In the genomic region with DNA sequence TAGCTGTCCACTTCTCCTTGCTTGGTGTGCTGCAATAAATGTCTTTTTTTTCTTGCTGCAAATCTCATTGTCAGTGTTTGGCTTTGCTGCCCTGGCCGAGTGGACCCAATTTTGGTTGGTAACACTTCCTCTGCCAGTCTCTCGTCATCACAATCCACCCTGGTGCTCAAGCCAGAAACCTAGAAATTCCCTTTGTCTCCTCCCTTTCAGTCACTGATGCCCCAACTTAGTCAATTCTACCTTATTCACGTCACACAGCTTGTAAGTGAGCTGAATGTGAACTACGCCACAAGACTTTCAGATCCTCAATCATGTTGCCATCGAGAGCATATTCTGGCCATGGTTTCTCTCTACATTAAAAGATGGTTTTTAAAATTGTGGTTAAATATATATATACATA, we compare ENCODE assay signal across 1 cellular context.
TF ChIP-seq lines count a peak whose summit lies in the region.

No MANE protein-coding gene starts in this region.

TF ChIP-seq in GM23338, 12 proteins besides CTCF, POLR2A, EP300 and RAD21:
- TF ChIP-seq, protein P1, sequence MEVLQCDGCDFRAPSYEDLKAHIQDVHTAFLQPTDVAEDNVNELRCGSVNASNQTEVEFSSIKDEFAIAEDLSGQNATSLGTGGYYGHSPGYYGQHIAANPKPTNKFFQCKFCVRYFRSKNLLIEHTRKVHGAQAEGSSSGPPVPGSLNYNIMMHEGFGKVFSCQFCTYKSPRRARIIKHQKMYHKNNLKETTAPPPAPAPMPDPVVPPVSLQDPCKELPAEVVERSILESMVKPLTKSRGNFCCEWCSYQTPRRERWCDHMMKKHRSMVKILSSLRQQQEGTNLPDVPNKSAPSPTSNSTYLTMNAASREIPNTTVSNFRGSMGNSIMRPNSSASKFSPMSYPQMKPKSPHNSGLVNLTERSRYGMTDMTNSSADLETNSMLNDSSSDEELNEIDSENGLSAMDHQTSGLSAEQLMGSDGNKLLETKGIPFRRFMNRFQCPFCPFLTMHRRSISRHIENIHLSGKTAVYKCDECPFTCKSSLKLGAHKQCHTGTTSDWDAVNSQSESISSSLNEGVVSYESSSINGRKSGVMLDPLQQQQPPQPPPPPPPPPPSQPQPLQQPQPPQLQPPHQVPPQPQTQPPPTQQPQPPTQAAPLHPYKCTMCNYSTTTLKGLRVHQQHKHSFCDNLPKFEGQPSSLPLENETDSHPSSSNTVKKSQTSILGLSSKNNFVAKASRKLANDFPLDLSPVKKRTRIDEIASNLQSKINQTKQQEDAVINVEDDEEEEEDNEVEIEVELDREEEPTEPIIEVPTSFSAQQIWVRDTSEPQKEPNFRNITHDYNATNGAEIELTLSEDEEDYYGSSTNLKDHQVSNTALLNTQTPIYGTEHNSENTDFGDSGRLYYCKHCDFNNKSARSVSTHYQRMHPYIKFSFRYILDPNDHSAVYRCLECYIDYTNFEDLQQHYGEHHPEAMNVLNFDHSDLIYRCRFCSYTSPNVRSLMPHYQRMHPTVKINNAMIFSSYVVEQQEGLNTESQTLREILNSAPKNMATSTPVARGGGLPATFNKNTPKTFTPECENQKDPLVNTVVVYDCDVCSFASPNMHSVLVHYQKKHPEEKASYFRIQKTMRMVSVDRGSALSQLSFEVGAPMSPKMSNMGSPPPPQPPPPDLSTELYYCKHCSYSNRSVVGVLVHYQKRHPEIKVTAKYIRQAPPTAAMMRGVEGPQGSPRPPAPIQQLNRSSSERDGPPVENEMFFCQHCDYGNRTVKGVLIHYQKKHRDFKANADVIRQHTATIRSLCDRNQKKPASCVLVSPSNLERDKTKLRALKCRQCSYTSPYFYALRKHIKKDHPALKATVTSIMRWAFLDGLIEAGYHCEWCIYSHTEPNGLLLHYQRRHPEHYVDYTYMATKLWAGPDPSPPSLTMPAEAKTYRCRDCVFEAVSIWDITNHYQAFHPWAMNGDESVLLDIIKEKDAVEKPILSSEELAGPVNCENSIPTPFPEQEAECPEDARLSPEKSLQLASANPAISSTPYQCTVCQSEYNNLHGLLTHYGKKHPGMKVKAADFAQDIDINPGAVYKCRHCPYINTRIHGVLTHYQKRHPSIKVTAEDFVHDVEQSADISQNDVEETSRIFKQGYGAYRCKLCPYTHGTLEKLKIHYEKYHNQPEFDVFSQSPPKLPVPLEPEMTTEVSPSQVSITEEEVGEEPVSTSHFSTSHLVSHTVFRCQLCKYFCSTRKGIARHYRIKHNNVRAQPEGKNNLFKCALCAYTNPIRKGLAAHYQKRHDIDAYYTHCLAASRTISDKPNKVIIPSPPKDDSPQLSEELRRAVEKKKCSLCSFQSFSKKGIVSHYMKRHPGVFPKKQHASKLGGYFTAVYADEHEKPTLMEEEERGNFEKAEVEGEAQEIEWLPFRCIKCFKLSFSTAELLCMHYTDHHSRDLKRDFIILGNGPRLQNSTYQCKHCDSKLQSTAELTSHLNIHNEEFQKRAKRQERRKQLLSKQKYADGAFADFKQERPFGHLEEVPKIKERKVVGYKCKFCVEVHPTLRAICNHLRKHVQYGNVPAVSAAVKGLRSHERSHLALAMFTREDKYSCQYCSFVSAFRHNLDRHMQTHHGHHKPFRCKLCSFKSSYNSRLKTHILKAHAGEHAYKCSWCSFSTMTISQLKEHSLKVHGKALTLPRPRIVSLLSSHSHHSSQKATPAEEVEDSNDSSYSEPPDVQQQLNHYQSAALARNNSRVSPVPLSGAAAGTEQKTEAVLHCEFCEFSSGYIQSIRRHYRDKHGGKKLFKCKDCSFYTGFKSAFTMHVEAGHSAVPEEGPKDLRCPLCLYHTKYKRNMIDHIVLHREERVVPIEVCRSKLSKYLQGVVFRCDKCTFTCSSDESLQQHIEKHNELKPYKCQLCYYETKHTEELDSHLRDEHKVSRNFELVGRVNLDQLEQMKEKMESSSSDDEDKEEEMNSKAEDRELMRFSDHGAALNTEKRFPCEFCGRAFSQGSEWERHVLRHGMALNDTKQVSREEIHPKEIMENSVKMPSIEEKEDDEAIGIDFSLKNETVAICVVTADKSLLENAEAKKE (CRISPR knock-in tag; IDR thresholded peaks at IDR 0.05), result no peak
- TF ChIP-seq NANOG (IDR thresholded peaks at IDR 0.05; ENCODE audit: borderline replicate concordance), result no peak
- no peak for TF ChIP-seq EZH2phosphoT487 (IDR thresholded peaks at IDR 0.05; ENCODE audit: unreplicated experiment)
- TF ChIP-seq CREB1 (CRISPR knock-in tag; IDR thresholded peaks at IDR 0.05; ENCODE audit: low read depth), result no peak
- no peak for TF ChIP-seq JUNB (IDR thresholded peaks at IDR 0.05; ENCODE audit: unreplicated experiment)
- no peak for TF ChIP-seq ZNF331 (CRISPR knock-in tag; IDR thresholded peaks at IDR 0.05; ENCODE audit: low read depth)
- no peak for TF ChIP-seq EZH2 (IDR thresholded peaks at IDR 0.05; ENCODE audit: low read depth, unreplicated experiment)
- TF ChIP-seq, protein P2, sequence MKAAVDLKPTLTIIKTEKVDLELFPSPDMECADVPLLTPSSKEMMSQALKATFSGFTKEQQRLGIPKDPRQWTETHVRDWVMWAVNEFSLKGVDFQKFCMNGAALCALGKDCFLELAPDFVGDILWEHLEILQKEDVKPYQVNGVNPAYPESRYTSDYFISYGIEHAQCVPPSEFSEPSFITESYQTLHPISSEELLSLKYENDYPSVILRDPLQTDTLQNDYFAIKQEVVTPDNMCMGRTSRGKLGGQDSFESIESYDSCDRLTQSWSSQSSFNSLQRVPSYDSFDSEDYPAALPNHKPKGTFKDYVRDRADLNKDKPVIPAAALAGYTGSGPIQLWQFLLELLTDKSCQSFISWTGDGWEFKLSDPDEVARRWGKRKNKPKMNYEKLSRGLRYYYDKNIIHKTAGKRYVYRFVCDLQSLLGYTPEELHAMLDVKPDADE (IDR thresholded peaks at IDR 0.05), result no peak
- no peak for TF ChIP-seq STAT1 (IDR thresholded peaks at IDR 0.05; ENCODE audit: unreplicated experiment)
- TF ChIP-seq, protein P3, sequence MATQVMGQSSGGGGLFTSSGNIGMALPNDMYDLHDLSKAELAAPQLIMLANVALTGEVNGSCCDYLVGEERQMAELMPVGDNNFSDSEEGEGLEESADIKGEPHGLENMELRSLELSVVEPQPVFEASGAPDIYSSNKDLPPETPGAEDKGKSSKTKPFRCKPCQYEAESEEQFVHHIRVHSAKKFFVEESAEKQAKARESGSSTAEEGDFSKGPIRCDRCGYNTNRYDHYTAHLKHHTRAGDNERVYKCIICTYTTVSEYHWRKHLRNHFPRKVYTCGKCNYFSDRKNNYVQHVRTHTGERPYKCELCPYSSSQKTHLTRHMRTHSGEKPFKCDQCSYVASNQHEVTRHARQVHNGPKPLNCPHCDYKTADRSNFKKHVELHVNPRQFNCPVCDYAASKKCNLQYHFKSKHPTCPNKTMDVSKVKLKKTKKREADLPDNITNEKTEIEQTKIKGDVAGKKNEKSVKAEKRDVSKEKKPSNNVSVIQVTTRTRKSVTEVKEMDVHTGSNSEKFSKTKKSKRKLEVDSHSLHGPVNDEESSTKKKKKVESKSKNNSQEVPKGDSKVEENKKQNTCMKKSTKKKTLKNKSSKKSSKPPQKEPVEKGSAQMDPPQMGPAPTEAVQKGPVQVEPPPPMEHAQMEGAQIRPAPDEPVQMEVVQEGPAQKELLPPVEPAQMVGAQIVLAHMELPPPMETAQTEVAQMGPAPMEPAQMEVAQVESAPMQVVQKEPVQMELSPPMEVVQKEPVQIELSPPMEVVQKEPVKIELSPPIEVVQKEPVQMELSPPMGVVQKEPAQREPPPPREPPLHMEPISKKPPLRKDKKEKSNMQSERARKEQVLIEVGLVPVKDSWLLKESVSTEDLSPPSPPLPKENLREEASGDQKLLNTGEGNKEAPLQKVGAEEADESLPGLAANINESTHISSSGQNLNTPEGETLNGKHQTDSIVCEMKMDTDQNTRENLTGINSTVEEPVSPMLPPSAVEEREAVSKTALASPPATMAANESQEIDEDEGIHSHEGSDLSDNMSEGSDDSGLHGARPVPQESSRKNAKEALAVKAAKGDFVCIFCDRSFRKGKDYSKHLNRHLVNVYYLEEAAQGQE (IDR thresholded peaks at IDR 0.05; ENCODE audit: unreplicated experiment), result no peak
- TF ChIP-seq ZNF114 (CRISPR knock-in tag; IDR thresholded peaks at IDR 0.05), result no peak
- no peak for TF ChIP-seq POLR2AphosphoS5 (IDR thresholded peaks at IDR 0.05; ENCODE audit: low read depth)
